ENCODE assay signal across 1 cellular context in genomic region chr10:1499344-1499957, GRCh38.
A peak's percentile ranks its signal among the peaks of the same experiment; 100 is the strongest.
TF ChIP-seq lines count a peak whose summit lies in the region.

No MANE protein-coding gene starts in this region.

TF ChIP-seq in HEK293, 187 proteins besides CTCF, POLR2A, EP300 and RAD21 (continued from another document and continues in another):
- no peak for TF ChIP-seq HOXA7 (CRISPR knock-in tag; IDR thresholded peaks at IDR 0.05; ENCODE audit: borderline replicate concordance)
- TF ChIP-seq ZNF24 (tag by site-specific recombination; IDR thresholded peaks at IDR 0.05), result peak; percentile 94; the same call in 1 of the 2 replicates
- no peak for TF ChIP-seq ZNF138 (tag by site-specific recombination; IDR thresholded peaks at IDR 0.05; ENCODE audit: borderline replicate concordance)
- TF ChIP-seq, protein P1, sequence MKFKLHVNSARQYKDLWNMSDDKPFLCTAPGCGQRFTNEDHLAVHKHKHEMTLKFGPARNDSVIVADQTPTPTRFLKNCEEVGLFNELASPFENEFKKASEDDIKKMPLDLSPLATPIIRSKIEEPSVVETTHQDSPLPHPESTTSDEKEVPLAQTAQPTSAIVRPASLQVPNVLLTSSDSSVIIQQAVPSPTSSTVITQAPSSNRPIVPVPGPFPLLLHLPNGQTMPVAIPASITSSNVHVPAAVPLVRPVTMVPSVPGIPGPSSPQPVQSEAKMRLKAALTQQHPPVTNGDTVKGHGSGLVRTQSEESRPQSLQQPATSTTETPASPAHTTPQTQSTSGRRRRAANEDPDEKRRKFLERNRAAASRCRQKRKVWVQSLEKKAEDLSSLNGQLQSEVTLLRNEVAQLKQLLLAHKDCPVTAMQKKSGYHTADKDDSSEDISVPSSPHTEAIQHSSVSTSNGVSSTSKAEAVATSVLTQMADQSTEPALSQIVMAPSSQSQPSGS (tag by site-specific recombination; IDR thresholded peaks at IDR 0.05; ENCODE audit: low read depth), result peak; percentile 83
- no peak for TF ChIP-seq ZNF19 (tag by site-specific recombination; IDR thresholded peaks at IDR 0.05; ENCODE audit: low read depth)
- no peak for TF ChIP-seq KLF7 (tag by site-specific recombination; IDR thresholded peaks at IDR 0.05; ENCODE audit: borderline replicate concordance)
- TF ChIP-seq ZSCAN16 (tag by site-specific recombination; IDR thresholded peaks at IDR 0.05), result no peak
- no peak for TF ChIP-seq ZNF670 (tag by site-specific recombination; IDR thresholded peaks at IDR 0.05; ENCODE audit: low read depth)
- TF ChIP-seq ZNF548 (tag by site-specific recombination; IDR thresholded peaks at IDR 0.05), result no peak
- TF ChIP-seq ZNF510 (tag by site-specific recombination; IDR thresholded peaks at IDR 0.05; ENCODE audit: insufficient replicate concordance), result no peak
- no peak for TF ChIP-seq ZNF223 (tag by site-specific recombination; IDR thresholded peaks at IDR 0.05)
- TF ChIP-seq, protein P2, sequence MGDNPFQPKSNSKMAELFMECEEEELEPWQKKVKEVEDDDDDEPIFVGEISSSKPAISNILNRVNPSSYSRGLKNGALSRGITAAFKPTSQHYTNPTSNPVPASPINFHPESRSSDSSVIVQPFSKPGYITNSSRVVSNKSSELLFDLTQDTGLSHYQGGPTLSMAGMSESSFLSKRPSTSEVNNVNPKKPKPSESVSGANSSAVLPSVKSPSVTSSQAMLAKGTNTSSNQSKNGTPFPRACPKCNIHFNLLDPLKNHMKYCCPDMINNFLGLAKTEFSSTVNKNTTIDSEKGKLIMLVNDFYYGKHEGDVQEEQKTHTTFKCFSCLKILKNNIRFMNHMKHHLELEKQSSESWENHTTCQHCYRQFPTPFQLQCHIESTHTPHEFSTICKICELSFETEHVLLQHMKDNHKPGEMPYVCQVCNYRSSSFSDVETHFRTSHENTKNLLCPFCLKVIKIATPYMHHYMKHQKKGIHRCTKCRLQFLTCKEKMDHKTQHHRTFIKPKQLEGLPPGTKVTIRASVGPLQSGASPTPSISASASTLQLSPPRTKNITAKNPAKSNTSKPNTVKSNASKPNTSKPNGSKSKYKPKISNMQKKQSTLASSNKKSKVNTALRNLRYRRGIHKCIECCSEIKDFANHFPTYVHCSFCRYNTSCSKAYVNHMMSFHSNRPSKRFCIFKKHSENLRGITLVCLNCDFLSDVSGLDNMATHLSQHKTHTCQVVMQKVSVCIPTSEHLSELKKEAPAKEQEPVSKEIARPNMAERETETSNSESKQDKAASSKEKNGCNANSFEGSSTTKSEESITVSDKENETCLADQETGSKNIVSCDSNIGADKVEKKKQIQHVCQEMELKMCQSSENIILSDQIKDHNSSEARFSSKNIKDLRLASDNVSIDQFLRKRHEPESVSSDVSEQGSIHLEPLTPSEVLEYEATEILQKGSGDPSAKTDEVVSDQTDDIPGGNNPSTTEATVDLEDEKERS (tag by site-specific recombination; IDR thresholded peaks at IDR 0.05), result no peak; the same call in none of the 2 replicates
- no peak for TF ChIP-seq ZNF624 (tag by site-specific recombination; IDR thresholded peaks at IDR 0.05)
- TF ChIP-seq, protein P3, sequence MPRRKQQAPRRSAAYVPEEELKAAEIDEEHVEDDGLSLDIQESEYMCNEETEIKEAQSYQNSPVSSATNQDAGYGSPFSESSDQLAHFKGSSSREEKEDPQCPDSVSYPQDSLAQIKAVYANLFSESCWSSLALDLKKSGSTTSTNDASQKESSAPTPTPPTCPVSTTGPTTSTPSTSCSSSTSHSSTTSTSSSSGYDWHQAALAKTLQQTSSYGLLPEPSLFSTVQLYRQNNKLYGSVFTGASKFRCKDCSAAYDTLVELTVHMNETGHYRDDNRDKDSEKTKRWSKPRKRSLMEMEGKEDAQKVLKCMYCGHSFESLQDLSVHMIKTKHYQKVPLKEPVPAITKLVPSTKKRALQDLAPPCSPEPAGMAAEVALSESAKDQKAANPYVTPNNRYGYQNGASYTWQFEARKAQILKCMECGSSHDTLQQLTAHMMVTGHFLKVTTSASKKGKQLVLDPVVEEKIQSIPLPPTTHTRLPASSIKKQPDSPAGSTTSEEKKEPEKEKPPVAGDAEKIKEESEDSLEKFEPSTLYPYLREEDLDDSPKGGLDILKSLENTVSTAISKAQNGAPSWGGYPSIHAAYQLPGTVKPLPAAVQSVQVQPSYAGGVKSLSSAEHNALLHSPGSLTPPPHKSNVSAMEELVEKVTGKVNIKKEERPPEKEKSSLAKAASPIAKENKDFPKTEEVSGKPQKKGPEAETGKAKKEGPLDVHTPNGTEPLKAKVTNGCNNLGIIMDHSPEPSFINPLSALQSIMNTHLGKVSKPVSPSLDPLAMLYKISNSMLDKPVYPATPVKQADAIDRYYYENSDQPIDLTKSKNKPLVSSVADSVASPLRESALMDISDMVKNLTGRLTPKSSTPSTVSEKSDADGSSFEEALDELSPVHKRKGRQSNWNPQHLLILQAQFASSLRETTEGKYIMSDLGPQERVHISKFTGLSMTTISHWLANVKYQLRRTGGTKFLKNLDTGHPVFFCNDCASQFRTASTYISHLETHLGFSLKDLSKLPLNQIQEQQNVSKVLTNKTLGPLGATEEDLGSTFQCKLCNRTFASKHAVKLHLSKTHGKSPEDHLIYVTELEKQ (tag by site-specific recombination; IDR thresholded peaks at IDR 0.05; ENCODE audit: borderline replicate concordance), result peak; percentile 96; the same call in 1 of the 2 replicates
- peak; percentile 4; the same call in 1 of the 2 replicates for TF ChIP-seq GLI2 (tag by site-specific recombination; IDR thresholded peaks at IDR 0.05; ENCODE audit: borderline replicate concordance, low read depth)
- peak; percentile 47 for TF ChIP-seq SP2 (tag by site-specific recombination; IDR thresholded peaks at IDR 0.05)
- TF ChIP-seq ZBTB49 (tag by site-specific recombination; IDR thresholded peaks at IDR 0.05; ENCODE audit: low read depth), result no peak
- TF ChIP-seq, protein P4, sequence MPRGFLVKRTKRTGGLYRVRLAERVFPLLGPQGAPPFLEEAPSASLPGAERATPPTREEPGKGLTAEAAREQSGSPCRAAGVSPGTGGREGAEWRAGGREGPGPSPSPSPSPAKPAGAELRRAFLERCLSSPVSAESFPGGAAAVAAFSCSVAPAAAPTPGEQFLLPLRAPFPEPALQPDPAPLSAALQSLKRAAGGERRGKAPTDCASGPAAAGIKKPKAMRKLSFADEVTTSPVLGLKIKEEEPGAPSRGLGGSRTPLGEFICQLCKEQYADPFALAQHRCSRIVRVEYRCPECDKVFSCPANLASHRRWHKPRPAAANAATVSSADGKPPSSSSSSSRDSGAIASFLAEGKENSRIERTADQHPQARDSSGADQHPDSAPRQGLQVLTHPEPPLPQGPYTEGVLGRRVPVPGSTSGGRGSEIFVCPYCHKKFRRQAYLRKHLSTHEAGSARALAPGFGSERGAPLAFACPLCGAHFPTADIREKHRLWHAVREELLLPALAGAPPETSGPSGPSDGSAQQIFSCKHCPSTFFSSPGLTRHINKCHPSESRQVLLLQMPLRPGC (tag by site-specific recombination; IDR thresholded peaks at IDR 0.05), result peak; percentile 82
- TF ChIP-seq GFI1B (tag by site-specific recombination; IDR thresholded peaks at IDR 0.05), result no peak
- peak; percentile 23; the same call in 1 of the 2 replicates for TF ChIP-seq FEZF1 (tag by site-specific recombination; IDR thresholded peaks at IDR 0.05)
- peak; percentile 73; the same call in 1 of the 2 replicates for TF ChIP-seq BCL6B (tag by site-specific recombination; IDR thresholded peaks at IDR 0.05)
- no peak for TF ChIP-seq ZNF174 (tag by site-specific recombination; IDR thresholded peaks at IDR 0.05)
- peak; percentile 6; the same call in 1 of the 2 replicates for TF ChIP-seq OSR2 (tag by site-specific recombination; IDR thresholded peaks at IDR 0.05)
- 0 out of 2 replicates have a peak, but pooled peaks have one; percentile 32 for TF ChIP-seq ZNF473 (tag by site-specific recombination; IDR thresholded peaks at IDR 0.05)
- no peak for TF ChIP-seq ZNF202 (tag by site-specific recombination; IDR thresholded peaks at IDR 0.05; ENCODE audit: borderline replicate concordance)
- no peak for TF ChIP-seq ZNF449 (tag by site-specific recombination; IDR thresholded peaks at IDR 0.05)
- no peak for TF ChIP-seq ZNF560 (tag by site-specific recombination; IDR thresholded peaks at IDR 0.05; ENCODE audit: borderline replicate concordance)
- no peak for TF ChIP-seq ZNF701 (tag by site-specific recombination; IDR thresholded peaks at IDR 0.05)
- TF ChIP-seq, protein P5, sequence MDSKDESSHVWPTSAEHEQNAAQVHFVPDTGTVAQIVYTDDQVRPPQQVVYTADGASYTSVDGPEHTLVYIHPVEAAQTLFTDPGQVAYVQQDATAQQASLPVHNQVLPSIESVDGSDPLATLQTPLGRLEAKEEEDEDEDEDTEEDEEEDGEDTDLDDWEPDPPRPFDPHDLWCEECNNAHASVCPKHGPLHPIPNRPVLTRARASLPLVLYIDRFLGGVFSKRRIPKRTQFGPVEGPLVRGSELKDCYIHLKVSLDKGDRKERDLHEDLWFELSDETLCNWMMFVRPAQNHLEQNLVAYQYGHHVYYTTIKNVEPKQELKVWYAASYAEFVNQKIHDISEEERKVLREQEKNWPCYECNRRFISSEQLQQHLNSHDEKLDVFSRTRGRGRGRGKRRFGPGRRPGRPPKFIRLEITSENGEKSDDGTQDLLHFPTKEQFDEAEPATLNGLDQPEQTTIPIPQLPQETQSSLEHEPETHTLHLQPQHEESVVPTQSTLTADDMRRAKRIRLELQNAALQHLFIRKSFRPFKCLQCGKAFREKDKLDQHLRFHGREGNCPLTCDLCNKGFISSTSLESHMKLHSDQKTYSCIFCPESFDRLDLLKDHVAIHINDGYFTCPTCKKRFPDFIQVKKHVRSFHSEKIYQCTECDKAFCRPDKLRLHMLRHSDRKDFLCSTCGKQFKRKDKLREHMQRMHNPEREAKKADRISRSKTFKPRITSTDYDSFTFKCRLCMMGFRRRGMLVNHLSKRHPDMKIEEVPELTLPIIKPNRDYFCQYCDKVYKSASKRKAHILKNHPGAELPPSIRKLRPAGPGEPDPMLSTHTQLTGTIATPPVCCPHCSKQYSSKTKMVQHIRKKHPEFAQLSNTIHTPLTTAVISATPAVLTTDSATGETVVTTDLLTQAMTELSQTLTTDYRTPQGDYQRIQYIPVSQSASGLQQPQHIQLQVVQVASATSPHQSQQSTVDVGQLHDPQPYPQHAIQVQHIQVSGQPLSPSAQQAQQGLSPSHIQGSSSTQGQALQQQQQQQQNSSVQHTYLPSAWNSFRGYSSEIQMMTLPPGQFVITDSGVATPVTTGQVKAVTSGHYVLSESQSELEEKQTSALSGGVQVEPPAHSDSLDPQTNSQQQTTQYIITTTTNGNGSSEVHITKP (tag by site-specific recombination; IDR thresholded peaks at IDR 0.05), result no peak
- TF ChIP-seq ZNF837 (tag by site-specific recombination; IDR thresholded peaks at IDR 0.05), result no peak
- TF ChIP-seq ZNF514 (tag by site-specific recombination; IDR thresholded peaks at IDR 0.05), result no peak
- peak; percentile 89; the same call in 1 of the 2 replicates for TF ChIP-seq ZNF248 (tag by site-specific recombination; IDR thresholded peaks at IDR 0.05)
- no peak for TF ChIP-seq ZNF785 (tag by site-specific recombination; IDR thresholded peaks at IDR 0.05)
- TF ChIP-seq ZNF433 (tag by site-specific recombination; IDR thresholded peaks at IDR 0.05; ENCODE audit: low read depth), result no peak
- TF ChIP-seq ZNF658 (tag by site-specific recombination; IDR thresholded peaks at IDR 0.05), result peak; percentile 87; the same call in 1 of the 2 replicates
- TF ChIP-seq OVOL3 (tag by site-specific recombination; IDR thresholded peaks at IDR 0.05), result no peak
- no peak for TF ChIP-seq KLF10 (tag by site-specific recombination; IDR thresholded peaks at IDR 0.05)
- TF ChIP-seq ZNF791 (tag by site-specific recombination; IDR thresholded peaks at IDR 0.05), result peak; percentile 65; the same call in 1 of the 2 replicates
- TF ChIP-seq SP3 (tag by site-specific recombination; IDR thresholded peaks at IDR 0.05), result peak; percentile 57
- no peak for TF ChIP-seq ZSCAN5A (tag by site-specific recombination; IDR thresholded peaks at IDR 0.05)
- TF ChIP-seq MEIS1 (CRISPR knock-in tag; IDR thresholded peaks at IDR 0.05; ENCODE audit: borderline replicate concordance), result no peak
